1 cellular context compared by ENCODE assay signal in the genomic region with DNA sequence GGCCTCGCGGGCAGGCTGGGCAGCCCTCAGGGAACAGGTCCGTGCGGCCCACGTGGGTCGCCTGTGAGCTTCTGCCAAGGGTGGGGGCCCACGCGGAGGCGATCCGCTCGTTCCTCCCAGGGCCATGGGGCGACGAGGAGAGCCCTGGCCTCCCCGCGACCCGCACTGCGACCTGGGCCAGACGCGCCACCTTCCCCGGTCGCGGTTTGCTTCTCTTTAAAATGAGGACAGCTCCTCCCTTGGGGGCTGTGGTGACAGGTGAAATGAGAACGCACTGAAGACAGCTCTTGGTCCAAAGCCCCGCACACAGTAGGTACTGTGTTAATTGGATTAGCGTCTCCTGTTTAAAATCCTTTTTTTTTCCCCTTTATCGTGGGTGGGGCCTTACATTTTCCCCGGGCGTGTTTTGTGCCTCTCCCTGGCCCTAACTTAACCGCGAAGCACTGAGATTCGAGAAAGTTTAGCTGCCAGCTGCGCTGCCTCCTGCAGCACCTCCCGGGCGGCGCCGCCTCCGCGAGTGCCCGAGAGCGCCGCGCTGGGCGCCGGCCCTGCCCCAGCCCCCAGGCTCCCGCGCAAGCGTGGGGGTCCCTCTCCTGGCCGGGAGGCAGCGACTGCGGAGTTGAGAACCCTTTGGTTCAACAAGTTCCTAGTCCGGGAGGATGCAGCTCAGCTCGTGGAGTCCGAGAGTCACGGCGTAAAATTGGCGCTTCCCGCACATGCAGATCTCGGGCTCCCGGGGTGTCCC.
TF ChIP-seq lines count a peak whose summit lies in the region.

No MANE protein-coding gene starts in this region.

TF ChIP-seq in K562, 482 proteins besides CTCF, POLR2A, EP300 and RAD21 (continued from another document):
- TF ChIP-seq, protein P1, sequence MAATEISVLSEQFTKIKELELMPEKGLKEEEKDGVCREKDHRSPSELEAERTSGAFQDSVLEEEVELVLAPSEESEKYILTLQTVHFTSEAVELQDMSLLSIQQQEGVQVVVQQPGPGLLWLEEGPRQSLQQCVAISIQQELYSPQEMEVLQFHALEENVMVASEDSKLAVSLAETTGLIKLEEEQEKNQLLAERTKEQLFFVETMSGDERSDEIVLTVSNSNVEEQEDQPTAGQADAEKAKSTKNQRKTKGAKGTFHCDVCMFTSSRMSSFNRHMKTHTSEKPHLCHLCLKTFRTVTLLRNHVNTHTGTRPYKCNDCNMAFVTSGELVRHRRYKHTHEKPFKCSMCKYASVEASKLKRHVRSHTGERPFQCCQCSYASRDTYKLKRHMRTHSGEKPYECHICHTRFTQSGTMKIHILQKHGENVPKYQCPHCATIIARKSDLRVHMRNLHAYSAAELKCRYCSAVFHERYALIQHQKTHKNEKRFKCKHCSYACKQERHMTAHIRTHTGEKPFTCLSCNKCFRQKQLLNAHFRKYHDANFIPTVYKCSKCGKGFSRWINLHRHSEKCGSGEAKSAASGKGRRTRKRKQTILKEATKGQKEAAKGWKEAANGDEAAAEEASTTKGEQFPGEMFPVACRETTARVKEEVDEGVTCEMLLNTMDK (IDR thresholded peaks at IDR 0.05; ENCODE audit: borderline replicate concordance, insufficient read depth, low read depth, low read length, poor library complexity, severe bottlenecking) = peak; percentile 9
- TF ChIP-seq, protein P2, sequence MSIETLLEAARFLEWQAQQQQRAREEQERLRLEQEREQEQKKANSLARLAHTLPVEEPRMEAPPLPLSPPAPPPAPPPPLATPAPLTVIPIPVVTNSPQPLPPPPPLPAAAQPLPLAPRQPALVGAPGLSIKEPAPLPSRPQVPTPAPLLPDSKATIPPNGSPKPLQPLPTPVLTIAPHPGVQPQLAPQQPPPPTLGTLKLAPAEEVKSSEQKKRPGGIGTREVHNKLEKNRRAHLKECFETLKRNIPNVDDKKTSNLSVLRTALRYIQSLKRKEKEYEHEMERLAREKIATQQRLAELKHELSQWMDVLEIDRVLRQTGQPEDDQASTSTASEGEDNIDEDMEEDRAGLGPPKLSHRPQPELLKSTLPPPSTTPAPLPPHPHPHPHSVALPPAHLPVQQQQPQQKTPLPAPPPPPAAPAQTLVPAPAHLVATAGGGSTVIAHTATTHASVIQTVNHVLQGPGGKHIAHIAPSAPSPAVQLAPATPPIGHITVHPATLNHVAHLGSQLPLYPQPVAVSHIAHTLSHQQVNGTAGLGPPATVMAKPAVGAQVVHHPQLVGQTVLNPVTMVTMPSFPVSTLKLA (conservative IDR thresholded peaks at IDR 0.05) = peak in 1 of 2 experiments; percentile 38; a peak in 2 of 4 replicates
- TF ChIP-seq NCOA4 (IDR thresholded peaks at IDR 0.05; ENCODE audit: partially characterized antibody) (no peak), LCOR (CRISPR knock-in tag; IDR thresholded peaks at IDR 0.05) (0 out of 2 replicates have a peak, but pooled peaks have one; percentile 58), ZFX (CRISPR knock-in tag; IDR thresholded peaks at IDR 0.05) (peak; percentile 14; the same call in 1 of the 2 replicates), JUND (IDR thresholded peaks at IDR 0.05; ENCODE audit: borderline replicate concordance, low read depth, low read length) (no peak), JUND (tag; IDR thresholded peaks at IDR 0.05; ENCODE audit: borderline replicate concordance, low read depth, low read length) (no peak), TGIF2 (CRISPR knock-in tag; IDR thresholded peaks at IDR 0.05) (0 out of 2 replicates have a peak, but pooled peaks have one; percentile 38), MAFK (IDR thresholded peaks at IDR 0.05; ENCODE audit: low read length) (no peak), EGR1 (conservative IDR thresholded peaks at IDR 0.05) (0 out of 2 replicates have a peak, but pooled peaks have one; percentile 0), POLR2G (IDR thresholded peaks at IDR 0.05; ENCODE audit: low read depth, low read length) (peak; percentile 41; the same call in 1 of the 2 replicates), KDM5B (IDR thresholded peaks at IDR 0.05; ENCODE audit: insufficient replicate concordance, low read depth, low read length) (peak; percentile 37)
- TF ChIP-seq, protein P3, sequence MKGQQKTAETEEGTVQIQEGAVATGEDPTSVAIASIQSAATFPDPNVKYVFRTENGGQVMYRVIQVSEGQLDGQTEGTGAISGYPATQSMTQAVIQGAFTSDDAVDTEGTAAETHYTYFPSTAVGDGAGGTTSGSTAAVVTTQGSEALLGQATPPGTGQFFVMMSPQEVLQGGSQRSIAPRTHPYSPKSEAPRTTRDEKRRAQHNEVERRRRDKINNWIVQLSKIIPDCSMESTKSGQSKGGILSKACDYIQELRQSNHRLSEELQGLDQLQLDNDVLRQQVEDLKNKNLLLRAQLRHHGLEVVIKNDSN (CRISPR knock-in tag; IDR thresholded peaks at IDR 0.05) = 0 out of 2 replicates have a peak, but pooled peaks have one; percentile 4
- TF ChIP-seq, protein P4, sequence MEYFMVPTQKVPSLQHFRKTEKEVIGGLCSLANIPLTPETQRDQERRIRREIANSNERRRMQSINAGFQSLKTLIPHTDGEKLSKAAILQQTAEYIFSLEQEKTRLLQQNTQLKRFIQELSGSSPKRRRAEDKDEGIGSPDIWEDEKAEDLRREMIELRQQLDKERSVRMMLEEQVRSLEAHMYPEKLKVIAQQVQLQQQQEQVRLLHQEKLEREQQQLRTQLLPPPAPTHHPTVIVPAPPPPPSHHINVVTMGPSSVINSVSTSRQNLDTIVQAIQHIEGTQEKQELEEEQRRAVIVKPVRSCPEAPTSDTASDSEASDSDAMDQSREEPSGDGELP (CRISPR knock-in tag; IDR thresholded peaks at IDR 0.05; ENCODE audit: borderline replicate concordance) = peak; percentile 46
- TF ChIP-seq, protein P5, sequence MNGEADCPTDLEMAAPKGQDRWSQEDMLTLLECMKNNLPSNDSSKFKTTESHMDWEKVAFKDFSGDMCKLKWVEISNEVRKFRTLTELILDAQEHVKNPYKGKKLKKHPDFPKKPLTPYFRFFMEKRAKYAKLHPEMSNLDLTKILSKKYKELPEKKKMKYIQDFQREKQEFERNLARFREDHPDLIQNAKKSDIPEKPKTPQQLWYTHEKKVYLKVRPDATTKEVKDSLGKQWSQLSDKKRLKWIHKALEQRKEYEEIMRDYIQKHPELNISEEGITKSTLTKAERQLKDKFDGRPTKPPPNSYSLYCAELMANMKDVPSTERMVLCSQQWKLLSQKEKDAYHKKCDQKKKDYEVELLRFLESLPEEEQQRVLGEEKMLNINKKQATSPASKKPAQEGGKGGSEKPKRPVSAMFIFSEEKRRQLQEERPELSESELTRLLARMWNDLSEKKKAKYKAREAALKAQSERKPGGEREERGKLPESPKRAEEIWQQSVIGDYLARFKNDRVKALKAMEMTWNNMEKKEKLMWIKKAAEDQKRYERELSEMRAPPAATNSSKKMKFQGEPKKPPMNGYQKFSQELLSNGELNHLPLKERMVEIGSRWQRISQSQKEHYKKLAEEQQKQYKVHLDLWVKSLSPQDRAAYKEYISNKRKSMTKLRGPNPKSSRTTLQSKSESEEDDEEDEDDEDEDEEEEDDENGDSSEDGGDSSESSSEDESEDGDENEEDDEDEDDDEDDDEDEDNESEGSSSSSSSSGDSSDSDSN (IDR thresholded peaks at IDR 0.05; ENCODE audit: borderline replicate concordance in 1 of 2, low read depth in 2 of 2, low read length in 2 of 2) = 0 out of 4 replicates have a peak, but pooled peaks of 1 of the 2 experiments have one; percentile 53
- TF ChIP-seq, protein P6, sequence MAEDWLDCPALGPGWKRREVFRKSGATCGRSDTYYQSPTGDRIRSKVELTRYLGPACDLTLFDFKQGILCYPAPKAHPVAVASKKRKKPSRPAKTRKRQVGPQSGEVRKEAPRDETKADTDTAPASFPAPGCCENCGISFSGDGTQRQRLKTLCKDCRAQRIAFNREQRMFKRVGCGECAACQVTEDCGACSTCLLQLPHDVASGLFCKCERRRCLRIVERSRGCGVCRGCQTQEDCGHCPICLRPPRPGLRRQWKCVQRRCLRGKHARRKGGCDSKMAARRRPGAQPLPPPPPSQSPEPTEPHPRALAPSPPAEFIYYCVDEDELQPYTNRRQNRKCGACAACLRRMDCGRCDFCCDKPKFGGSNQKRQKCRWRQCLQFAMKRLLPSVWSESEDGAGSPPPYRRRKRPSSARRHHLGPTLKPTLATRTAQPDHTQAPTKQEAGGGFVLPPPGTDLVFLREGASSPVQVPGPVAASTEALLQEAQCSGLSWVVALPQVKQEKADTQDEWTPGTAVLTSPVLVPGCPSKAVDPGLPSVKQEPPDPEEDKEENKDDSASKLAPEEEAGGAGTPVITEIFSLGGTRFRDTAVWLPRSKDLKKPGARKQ (CRISPR knock-in tag; IDR thresholded peaks at IDR 0.05) = peak; percentile 67; the same call in 1 of the 2 replicates
